ENCODE assay signal across 21 cellular contexts in genomic region chr13:44385847-44386246, GRCh38. TPM values are rescaled to one million over a fixed set of nuclear protein-coding genes. Genes with fewer than 3 reads are reported as not detected.
"Had no signal": no experiment of that assay in that cellular context is flagged by ENCODE, and none has a peak within 500 bp of the region (broad histone marks: within the 10 kb centered on the region; RNA-seq: fewer than 3 reads in every experiment).

No MANE protein-coding gene starts in this region.

- H3K4me3 Mint-ChIP-seq: activated B cell treated with CpG ODN at 0.5 μM for 24 hours; activated CD8-positive, alpha-beta T cell treated with anti-CD3 and anti-CD28 coated beads for 36 hours; activated naive CD8-positive, alpha-beta T cell; activated T-cell treated with anti-CD3 and anti-CD28 coated beads, Interleukin-2, amount 50 U/mL, for 72 hours; naive thymus-derived CD4-positive, alpha-beta T cell; T-helper 17 cell had no signal

- H3K36me3 ChIP-seq: colonic mucosa, prostate gland, sigmoid colon, thyroid gland, uterus had no signal

- H3K27ac Mint-ChIP-seq: activated B cell treated with CpG ODN at 0.5 μM for 24 hours; activated CD8-positive, alpha-beta T cell treated with anti-CD3 and anti-CD28 coated beads for 36 hours; activated naive CD8-positive, alpha-beta T cell; activated T-cell treated with anti-CD3 and anti-CD28 coated beads, Interleukin-2, amount 50 U/mL, for 72 hours; naive thymus-derived CD4-positive, alpha-beta T cell; T-helper 17 cell had no signal

- H3K4me1 ChIP-seq: colonic mucosa, prostate gland, sigmoid colon, thyroid gland, uterus had no signal

- H3K4me3 ChIP-seq: colonic mucosa, mucosa of descending colon, prostate gland, sigmoid colon, thyroid gland, uterus had no signal

- H3K27me3 Mint-ChIP-seq: activated B cell treated with CpG ODN at 0.5 μM for 24 hours; activated CD8-positive, alpha-beta T cell treated with anti-CD3 and anti-CD28 coated beads for 36 hours; activated naive CD8-positive, alpha-beta T cell had no signal

- H3K4me1 Mint-ChIP-seq: T-helper 17 cell had no signal

- DNase-seq: activated B cell treated with CpG ODN at 0.5 μM for 24 hours; activated CD4-positive, alpha-beta T cell treated with anti-CD3 and anti-CD28 coated beads for 48 hours; activated CD8-positive, alpha-beta T cell treated with anti-CD3 and anti-CD28 coated beads for 36 hours; activated gamma-delta T cell treated with Interleukin-2 at 50 U/mL for 16 hours; activated T-cell treated with anti-CD3 and anti-CD28 coated beads, Interleukin-2, amount 50 U/mL, for 72 hours; amniotic stem cell; caudate nucleus; colonic mucosa; left colon; mammary epithelial cell; mucosa of descending colon; naive thymus-derived CD4-positive, alpha-beta T cell; occipital lobe; sigmoid colon; stimulated activated CD4-positive, alpha-beta T cell treated with anti-CD3 and anti-CD28 coated beads, Interleukin-1b, Interleukin-23, amount 100 ng/mL, for 48 hours; T-helper 17 cell; thyroid gland; uterus had no signal

- H3K9me3 Mint-ChIP-seq: activated B cell treated with CpG ODN at 0.5 μM for 24 hours; activated CD8-positive, alpha-beta T cell treated with anti-CD3 and anti-CD28 coated beads for 36 hours; activated T-cell treated with anti-CD3 and anti-CD28 coated beads, Interleukin-2, amount 50 U/mL, for 72 hours had no signal

- H3K36me3 Mint-ChIP-seq: activated naive CD8-positive, alpha-beta T cell; naive thymus-derived CD4-positive, alpha-beta T cell had no signal

- ATAC-seq: activated CD8-positive, alpha-beta T cell treated with anti-CD3 and anti-CD28 coated beads for 36 hours; activated T-cell treated with anti-CD3 and anti-CD28 coated beads, Interleukin-2, amount 50 U/mL, for 72 hours; esophagus mucosa; left colon; mucosa of descending colon; naive thymus-derived CD4-positive, alpha-beta T cell; T-helper 17 cell had no signal

- H3K9me3 ChIP-seq: colonic mucosa, mucosa of descending colon, prostate gland, sigmoid colon, thyroid gland, uterus had no signal

- H3K27me3 ChIP-seq: colonic mucosa, sigmoid colon, thyroid gland, uterus had no signal

- H3K27ac ChIP-seq: colonic mucosa, prostate gland, sigmoid colon, thyroid gland, uterus had no signal

RNA-seq across cellular contexts. Expression of gene SERP2, which starts 12.2 kb away (rescaled TPM):
- total RNA-seq: T-helper 17 cell had no signal
